Comparison of ENCODE assay signal across 1 cellular context in the genomic region with DNA sequence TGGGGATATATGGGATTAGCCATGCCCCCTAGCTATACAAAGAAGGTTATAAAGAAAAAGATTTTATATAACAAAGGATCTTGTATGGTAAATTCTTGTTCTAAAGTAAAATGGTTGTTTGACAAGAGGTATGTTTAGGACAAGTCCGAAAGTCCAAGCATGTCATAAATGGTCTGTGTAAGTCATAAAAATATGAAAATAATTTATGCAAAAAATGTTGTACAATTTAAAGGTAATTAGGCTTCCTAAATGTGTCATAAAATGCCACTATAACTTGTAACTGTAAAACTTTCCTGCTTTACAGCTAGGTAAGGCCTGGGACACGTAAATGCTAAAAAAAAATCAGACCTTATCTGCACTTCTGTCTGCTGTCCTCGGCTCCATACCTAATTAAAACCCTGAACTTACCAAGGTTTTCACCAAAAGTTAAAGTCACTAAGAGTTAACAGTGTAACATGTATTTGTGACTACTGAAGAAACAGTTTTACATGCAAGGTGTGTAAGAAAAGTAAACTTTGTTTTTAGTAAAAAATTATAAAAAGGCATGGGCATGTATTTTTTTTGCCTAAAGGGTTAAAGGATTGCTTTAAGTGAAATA.
A peak's percentile ranks its signal among the peaks of the same experiment; 100 is the strongest.
TF ChIP-seq lines count a peak whose summit lies in the region.

No MANE protein-coding gene starts in this region.

TF ChIP-seq in K562, 482 proteins besides CTCF, POLR2A, EP300 and RAD21 (continued from another document):
- TF ChIP-seq MTA2 (IDR thresholded peaks at IDR 0.05; ENCODE audit: low read depth) (no peak), HDAC3 (IDR thresholded peaks at IDR 0.05; ENCODE audit: borderline replicate concordance, partially characterized antibody) (no peak), FOXM1 (IDR thresholded peaks at IDR 0.05; ENCODE audit: low read depth) (no peak), FOXM1 (CRISPR knock-in tag; IDR thresholded peaks at IDR 0.05; ENCODE audit: low read depth) (no peak), SIN3B (IDR thresholded peaks at IDR 0.05; ENCODE audit: low read depth) (no peak), NFE2 (IDR thresholded peaks at IDR 0.05; ENCODE audit: low read depth) (no peak), TRIM28 (IDR thresholded peaks at IDR 0.05) (peak; percentile 67; the same call in 1 of the 2 replicates), SAP30 (IDR thresholded peaks at IDR 0.05; ENCODE audit: borderline replicate concordance, insufficient read depth, low read depth, low read length, poor library complexity, severe bottlenecking) (no peak), TEAD4 (IDR thresholded peaks at IDR 0.05; ENCODE audit: low read length) (no peak), TEAD4 (CRISPR knock-in tag; IDR thresholded peaks at IDR 0.05; ENCODE audit: borderline replicate concordance) (no peak), ZNF384 (IDR thresholded peaks at IDR 0.05; ENCODE audit: low read depth, low read length) (no peak), RFX1 (IDR thresholded peaks at IDR 0.05) (no peak), ZFP36 (IDR thresholded peaks at IDR 0.05; ENCODE audit: low read depth, low read length, partially characterized antibody) (peak; percentile 90), DNMT1 (IDR thresholded peaks at IDR 0.05) (no peak), RBBP5 (IDR thresholded peaks at IDR 0.05; ENCODE audit: borderline replicate concordance, insufficient read depth, low read length, poor library complexity, severe bottlenecking) (no peak), PHB2 (IDR thresholded peaks at IDR 0.05; ENCODE audit: low read depth) (no peak), NCOA6 (IDR thresholded peaks at IDR 0.05) (no peak), ZC3H11A (IDR thresholded peaks at IDR 0.05; ENCODE audit: low read depth, low read length) (no peak), ZBTB1 (CRISPR knock-in tag; IDR thresholded peaks at IDR 0.05; ENCODE audit: borderline replicate concordance, low read depth) (no peak), FOS (IDR thresholded peaks at IDR 0.05; ENCODE audit: extremely low read depth, insufficient read length) (no peak), CBX8 (IDR thresholded peaks at IDR 0.05; ENCODE audit: borderline replicate concordance, extremely low read depth, low read depth, low read length, poor library complexity, severe bottlenecking) (no peak), ZC3H8 (IDR thresholded peaks at IDR 0.05) (no peak)
- TF ChIP-seq, protein P1, sequence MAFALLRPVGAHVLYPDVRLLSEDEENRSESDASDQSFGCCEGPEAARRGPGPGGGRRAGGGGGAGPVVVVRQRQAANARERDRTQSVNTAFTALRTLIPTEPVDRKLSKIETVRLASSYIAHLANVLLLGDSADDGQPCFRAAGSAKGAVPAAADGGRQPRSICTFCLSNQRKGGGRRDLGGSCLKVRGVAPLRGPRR (CRISPR knock-in tag; IDR thresholded peaks at IDR 0.05): no peak
- TF ChIP-seq, protein P2, sequence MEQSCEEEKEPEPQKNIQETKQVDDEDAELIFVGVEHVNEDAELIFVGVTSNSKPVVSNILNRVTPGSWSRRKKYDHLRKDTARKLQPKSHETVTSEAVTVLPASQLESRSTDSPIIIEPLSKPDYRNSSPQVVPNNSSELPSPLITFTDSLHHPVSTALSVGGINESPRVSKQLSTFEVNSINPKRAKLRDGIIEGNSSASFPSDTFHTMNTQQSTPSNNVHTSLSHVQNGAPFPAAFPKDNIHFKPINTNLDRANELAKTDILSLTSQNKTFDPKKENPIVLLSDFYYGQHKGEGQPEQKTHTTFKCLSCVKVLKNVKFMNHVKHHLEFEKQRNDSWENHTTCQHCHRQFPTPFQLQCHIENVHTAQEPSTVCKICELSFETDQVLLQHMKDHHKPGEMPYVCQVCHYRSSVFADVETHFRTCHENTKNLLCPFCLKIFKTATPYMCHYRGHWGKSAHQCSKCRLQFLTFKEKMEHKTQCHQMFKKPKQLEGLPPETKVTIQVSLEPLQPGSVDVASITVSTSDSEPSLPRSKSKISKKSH (CRISPR knock-in tag; IDR thresholded peaks at IDR 0.05): peak; percentile 71; the same call in 1 of the 2 replicates
- TF ChIP-seq, protein P3, sequence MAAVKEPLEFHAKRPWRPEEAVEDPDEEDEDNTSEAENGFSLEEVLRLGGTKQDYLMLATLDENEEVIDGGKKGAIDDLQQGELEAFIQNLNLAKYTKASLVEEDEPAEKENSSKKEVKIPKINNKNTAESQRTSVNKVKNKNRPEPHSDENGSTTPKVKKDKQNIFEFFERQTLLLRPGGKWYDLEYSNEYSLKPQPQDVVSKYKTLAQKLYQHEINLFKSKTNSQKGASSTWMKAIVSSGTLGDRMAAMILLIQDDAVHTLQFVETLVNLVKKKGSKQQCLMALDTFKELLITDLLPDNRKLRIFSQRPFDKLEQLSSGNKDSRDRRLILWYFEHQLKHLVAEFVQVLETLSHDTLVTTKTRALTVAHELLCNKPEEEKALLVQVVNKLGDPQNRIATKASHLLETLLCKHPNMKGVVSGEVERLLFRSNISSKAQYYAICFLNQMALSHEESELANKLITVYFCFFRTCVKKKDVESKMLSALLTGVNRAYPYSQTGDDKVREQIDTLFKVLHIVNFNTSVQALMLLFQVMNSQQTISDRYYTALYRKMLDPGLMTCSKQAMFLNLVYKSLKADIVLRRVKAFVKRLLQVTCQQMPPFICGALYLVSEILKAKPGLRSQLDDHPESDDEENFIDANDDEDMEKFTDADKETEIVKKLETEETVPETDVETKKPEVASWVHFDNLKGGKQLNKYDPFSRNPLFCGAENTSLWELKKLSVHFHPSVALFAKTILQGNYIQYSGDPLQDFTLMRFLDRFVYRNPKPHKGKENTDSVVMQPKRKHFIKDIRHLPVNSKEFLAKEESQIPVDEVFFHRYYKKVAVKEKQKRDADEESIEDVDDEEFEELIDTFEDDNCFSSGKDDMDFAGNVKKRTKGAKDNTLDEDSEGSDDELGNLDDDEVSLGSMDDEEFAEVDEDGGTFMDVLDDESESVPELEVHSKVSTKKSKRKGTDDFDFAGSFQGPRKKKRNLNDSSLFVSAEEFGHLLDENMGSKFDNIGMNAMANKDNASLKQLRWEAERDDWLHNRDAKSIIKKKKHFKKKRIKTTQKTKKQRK (IDR thresholded peaks at IDR 0.05; ENCODE audit: borderline replicate concordance, low read depth, low read length): peak; percentile 62
- TF ChIP-seq, protein P4, sequence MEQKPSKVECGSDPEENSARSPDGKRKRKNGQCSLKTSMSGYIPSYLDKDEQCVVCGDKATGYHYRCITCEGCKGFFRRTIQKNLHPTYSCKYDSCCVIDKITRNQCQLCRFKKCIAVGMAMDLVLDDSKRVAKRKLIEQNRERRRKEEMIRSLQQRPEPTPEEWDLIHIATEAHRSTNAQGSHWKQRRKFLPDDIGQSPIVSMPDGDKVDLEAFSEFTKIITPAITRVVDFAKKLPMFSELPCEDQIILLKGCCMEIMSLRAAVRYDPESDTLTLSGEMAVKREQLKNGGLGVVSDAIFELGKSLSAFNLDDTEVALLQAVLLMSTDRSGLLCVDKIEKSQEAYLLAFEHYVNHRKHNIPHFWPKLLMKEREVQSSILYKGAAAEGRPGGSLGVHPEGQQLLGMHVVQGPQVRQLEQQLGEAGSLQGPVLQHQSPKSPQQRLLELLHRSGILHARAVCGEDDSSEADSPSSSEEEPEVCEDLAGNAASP (IDR thresholded peaks at IDR 0.05): no peak
- TF ChIP-seq, protein P5, sequence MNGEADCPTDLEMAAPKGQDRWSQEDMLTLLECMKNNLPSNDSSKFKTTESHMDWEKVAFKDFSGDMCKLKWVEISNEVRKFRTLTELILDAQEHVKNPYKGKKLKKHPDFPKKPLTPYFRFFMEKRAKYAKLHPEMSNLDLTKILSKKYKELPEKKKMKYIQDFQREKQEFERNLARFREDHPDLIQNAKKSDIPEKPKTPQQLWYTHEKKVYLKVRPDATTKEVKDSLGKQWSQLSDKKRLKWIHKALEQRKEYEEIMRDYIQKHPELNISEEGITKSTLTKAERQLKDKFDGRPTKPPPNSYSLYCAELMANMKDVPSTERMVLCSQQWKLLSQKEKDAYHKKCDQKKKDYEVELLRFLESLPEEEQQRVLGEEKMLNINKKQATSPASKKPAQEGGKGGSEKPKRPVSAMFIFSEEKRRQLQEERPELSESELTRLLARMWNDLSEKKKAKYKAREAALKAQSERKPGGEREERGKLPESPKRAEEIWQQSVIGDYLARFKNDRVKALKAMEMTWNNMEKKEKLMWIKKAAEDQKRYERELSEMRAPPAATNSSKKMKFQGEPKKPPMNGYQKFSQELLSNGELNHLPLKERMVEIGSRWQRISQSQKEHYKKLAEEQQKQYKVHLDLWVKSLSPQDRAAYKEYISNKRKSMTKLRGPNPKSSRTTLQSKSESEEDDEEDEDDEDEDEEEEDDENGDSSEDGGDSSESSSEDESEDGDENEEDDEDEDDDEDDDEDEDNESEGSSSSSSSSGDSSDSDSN (IDR thresholded peaks at IDR 0.05; ENCODE audit: borderline replicate concordance in 1 of 2, low read depth in 2 of 2, low read length in 2 of 2): no peak
- TF ChIP-seq, protein P6, sequence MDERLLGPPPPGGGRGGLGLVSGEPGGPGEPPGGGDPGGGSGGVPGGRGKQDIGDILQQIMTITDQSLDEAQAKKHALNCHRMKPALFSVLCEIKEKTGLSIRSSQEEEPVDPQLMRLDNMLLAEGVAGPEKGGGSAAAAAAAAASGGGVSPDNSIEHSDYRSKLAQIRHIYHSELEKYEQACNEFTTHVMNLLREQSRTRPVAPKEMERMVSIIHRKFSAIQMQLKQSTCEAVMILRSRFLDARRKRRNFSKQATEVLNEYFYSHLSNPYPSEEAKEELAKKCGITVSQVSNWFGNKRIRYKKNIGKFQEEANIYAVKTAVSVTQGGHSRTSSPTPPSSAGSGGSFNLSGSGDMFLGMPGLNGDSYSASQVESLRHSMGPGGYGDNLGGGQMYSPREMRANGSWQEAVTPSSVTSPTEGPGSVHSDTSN (CRISPR knock-in tag; IDR thresholded peaks at IDR 0.05; ENCODE audit: low read depth): no peak
- TF ChIP-seq, protein P6 (tag; conservative IDR thresholded peaks at IDR 0.05; ENCODE audit: low read depth): no peak
- TF ChIP-seq, protein P7, sequence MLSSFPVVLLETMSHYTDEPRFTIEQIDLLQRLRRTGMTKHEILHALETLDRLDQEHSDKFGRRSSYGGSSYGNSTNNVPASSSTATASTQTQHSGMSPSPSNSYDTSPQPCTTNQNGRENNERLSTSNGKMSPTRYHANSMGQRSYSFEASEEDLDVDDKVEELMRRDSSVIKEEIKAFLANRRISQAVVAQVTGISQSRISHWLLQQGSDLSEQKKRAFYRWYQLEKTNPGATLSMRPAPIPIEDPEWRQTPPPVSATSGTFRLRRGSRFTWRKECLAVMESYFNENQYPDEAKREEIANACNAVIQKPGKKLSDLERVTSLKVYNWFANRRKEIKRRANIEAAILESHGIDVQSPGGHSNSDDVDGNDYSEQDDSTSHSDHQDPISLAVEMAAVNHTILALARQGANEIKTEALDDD (IDR thresholded peaks at IDR 0.05): no peak
